1 cellular context compared by ENCODE assay signal in genomic region chr3:183638092-183638644, GRCh38.
TF ChIP-seq lines count a peak whose summit lies in the region.

No MANE protein-coding gene starts in this region.

TF ChIP-seq in HepG2, 621 proteins besides CTCF, POLR2A, EP300 and RAD21 (continued from another document):
- no peak for TF ChIP-seq AHDC1 (CRISPR knock-in tag; IDR thresholded peaks at IDR 0.05; ENCODE audit: borderline replicate concordance)
- no peak for TF ChIP-seq ZNF549 (CRISPR knock-in tag; IDR thresholded peaks at IDR 0.05)
- TF ChIP-seq ATF7-NPFF (CRISPR knock-in tag; IDR thresholded peaks at IDR 0.05; ENCODE audit: low read depth) = no peak
- TF ChIP-seq ZMYM3 (CRISPR knock-in tag; IDR thresholded peaks at IDR 0.05) = no peak
